24 cellular contexts compared by ENCODE assay signal in the genomic region with DNA sequence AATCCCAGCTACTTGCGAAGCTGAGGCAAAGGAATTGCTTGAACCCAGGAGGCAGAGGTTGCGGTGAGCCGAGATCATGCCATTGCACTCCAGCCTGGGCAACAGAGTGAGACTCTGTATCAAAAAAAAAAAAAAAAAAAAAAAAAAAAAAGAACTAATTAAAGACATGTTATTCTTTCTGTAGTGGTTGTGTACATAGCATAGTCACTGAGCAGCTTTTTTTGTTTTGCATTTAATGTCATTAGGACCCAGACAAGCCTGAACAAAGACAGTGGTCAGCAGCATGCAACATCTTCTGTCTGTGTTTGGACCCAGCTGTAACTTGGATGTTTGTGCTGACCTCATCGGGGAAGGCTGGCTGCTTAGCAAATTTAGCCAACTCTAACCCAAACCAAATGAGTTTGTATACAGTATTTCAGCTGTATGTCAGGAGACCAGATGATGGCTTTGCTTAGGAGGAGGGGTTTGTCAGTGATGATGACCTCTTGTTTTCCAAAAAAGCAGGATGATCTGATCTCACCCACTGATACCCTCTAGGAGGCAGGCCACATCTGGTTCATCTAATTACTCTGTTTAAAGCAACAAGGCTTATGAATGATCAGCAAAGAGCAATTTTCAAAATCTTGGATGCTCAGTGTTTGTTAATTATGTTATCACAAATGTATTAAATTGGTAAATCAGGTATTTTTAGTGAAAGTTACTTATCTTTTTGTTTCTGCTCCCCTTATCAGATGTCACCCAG. TPM values are rescaled to one million over a fixed set of nuclear protein-coding genes. Genes with fewer than 3 reads are reported as not detected.
DNase-seq lines count a peak whose midpoint lies in the region; ATAC-seq, FAIRE-seq and TF ChIP-seq lines count a peak whose summit lies in the region.
"Had no signal": no experiment of that assay in that cellular context is flagged by ENCODE, and none has a peak within 500 bp of the region (broad histone marks: within the 10 kb centered on the region; RNA-seq: fewer than 3 reads in every experiment).

No MANE protein-coding gene starts in this region.

- no peak overlapping the region for H2BK120ac ChIP-seq in mesenchymal stem cell (ENCODE audit: low read depth, low read length)

- H2BK15ac ChIP-seq in mesenchymal stem cell (ENCODE audit: low read depth, poor library complexity, severe bottlenecking): no peak overlapping the region

- FAIRE-seq in kidney (lab: Jason Lieb, UNC): no peak

- peak; percentile 80 for DNase-seq in AG10803 (ENCODE audit: low read depth)
- peak; percentile 40 for DNase-seq in H4 (ENCODE audit: low spot score)
- DNase-seq in colonic mucosa: peak; percentile 20
- DNase-seq in mesenchymal stem cell: peak; percentile 69
- no peak for DNase-seq in kidney
- DNase-seq: activated CD8-positive, alpha-beta memory T cell treated with anti-CD3 and anti-CD28 coated beads for 24 hours; activated T-cell treated with anti-CD3 and anti-CD28 coated beads, Interleukin-2, amount 50 U/mL, for 24 hours; brain microvascular endothelial cell; CD4-positive, alpha-beta T cell; DMS 273 treated with DMSO at 0.1 percent for 48 hours; effector memory CD8-positive, alpha-beta T cell; kidney glomerular epithelial cell; mammary epithelial cell; NCI-H510A treated with DMSO at 0.1 percent for 48 hours; Peyer's patch; SIG-M5; stimulated activated CD4-positive, alpha-beta T cell treated with anti-CD3 and anti-CD28 coated beads, Interleukin-15, amount 100 ng/mL, for 24 hours; T-helper 1 cell; thyroid gland had no signal

- H3K4me1 ChIP-seq in colonic mucosa (no peaks in the 10 kb centered on the region), mesenchymal stem cell (ENCODE audit: control insufficient read depth, insufficient read depth, low read depth, low read length) (no peaks in the 10 kb centered on the region), kidney (ENCODE audit: control insufficient read depth in 1 of 2, insufficient read depth in 1 of 2, low read depth in 1 of 2, low read length in 2 of 2) (no peaks in the 10 kb centered on the region)
- H3K4me1 ChIP-seq: Peyer's patch, thyroid gland had no signal

- TF ChIP-seq CTCF in AG10803 (conservative IDR thresholded peaks at IDR 0.05; ENCODE audit: low read length): no peak
- no peak for TF ChIP-seq CTCF in colonic mucosa (IDR thresholded peaks at IDR 0.05)
- no peak for TF ChIP-seq CTCF in kidney (IDR thresholded peaks at IDR 0.05; ENCODE audit: borderline replicate concordance, extremely low read depth, insufficient read depth)

- no peak overlapping the region for H3K9ac ChIP-seq in colonic mucosa (ENCODE audit: low read depth in 2 of 2, low read length in 2 of 2)
- H3K9ac ChIP-seq in mesenchymal stem cell (ENCODE audit: low read length): peak overlapping the region; percentile 58
- H3K9ac ChIP-seq in kidney (ENCODE audit: low read length in 2 of 2): no peak overlapping the region

- intact Hi-C loops in colonic mucosa (cut with DNase I): no loop called here
- intact Hi-C loops in kidney (cut with DNase I): no loop called here

- H3K79me1 ChIP-seq in mesenchymal stem cell (replicated peaks; ENCODE audit: low read length, poor library complexity, severe bottlenecking): no peaks in the 10 kb centered on the region

- 91% methylated on average over 1 of the region's 4 CpGs for WGBS in mesenchymal stem cell

- no peak overlapping the region for H3K4me2 ChIP-seq in mesenchymal stem cell (ENCODE audit: low read length, poor library complexity, severe bottlenecking)

- no peak overlapping the region for H3K18ac ChIP-seq in mesenchymal stem cell (ENCODE audit: low read depth in 1 of 2, low read length in 2 of 2)

- H3K36me3 ChIP-seq in colonic mucosa (no peaks in the 10 kb centered on the region), mesenchymal stem cell (ENCODE audit: control insufficient read depth in 1 of 2, insufficient read depth in 2 of 2, low read depth in 1 of 2, low read length in 2 of 2) (no peaks in the 10 kb centered on the region), kidney (ENCODE audit: control insufficient read depth in 1 of 2, insufficient read depth in 2 of 2, low read length in 2 of 2) (no peaks in the 10 kb centered on the region)
- H3K36me3 ChIP-seq: brain microvascular endothelial cell, esophagus muscularis mucosa, HAP-1, Peyer's patch, thyroid gland had no signal

- no peak overlapping the region for H4K8ac ChIP-seq in mesenchymal stem cell (ENCODE audit: low read length)

- no peak overlapping the region for H3K4me3 ChIP-seq in AG10803 (ENCODE audit: low read length)
- no peak overlapping the region for H3K4me3 ChIP-seq in colonic mucosa
- H3K4me3 ChIP-seq in mesenchymal stem cell (ENCODE audit: insufficient read depth in 1 of 2, low read depth in 1 of 2, low read length in 2 of 2): no peak overlapping the region
- no peak overlapping the region for H3K4me3 ChIP-seq in kidney (ENCODE audit: low read length in 2 of 2)
- H3K4me3 ChIP-seq: esophagus muscularis mucosa, HAP-1, Peyer's patch, thyroid gland had no signal

- H3K23ac ChIP-seq in mesenchymal stem cell (ENCODE audit: low read length in 2 of 2): no peak overlapping the region

- H2BK12ac ChIP-seq in mesenchymal stem cell (ENCODE audit: low read length in 2 of 2): no peak overlapping the region

- H3K14ac ChIP-seq in mesenchymal stem cell (ENCODE audit: low read length in 2 of 2): no peak overlapping the region

- H3K27ac ChIP-seq in colonic mucosa (no peak overlapping the region), mesenchymal stem cell (ENCODE audit: low read length, poor library complexity, severe bottlenecking) (no peak overlapping the region), kidney (ENCODE audit: low read depth in 2 of 2, low read length in 2 of 2) (no peak overlapping the region)
- H3K27ac ChIP-seq: brain microvascular endothelial cell, esophagus muscularis mucosa, Peyer's patch, thyroid gland had no signal

- no peak overlapping the region for H2AK5ac ChIP-seq in mesenchymal stem cell (ENCODE audit: low read length, severe bottlenecking)

- no peak overlapping the region for H3K4ac ChIP-seq in mesenchymal stem cell (ENCODE audit: low read depth in 1 of 2, low read length in 2 of 2)

- H3K27me3 ChIP-seq in colonic mucosa: no peaks in the 10 kb centered on the region
- H3K27me3 ChIP-seq in mesenchymal stem cell (ENCODE audit: control insufficient read depth in 1 of 2, insufficient read depth in 1 of 2, low read length in 2 of 2): no peaks in the 10 kb centered on the region
- H3K27me3 ChIP-seq: brain microvascular endothelial cell, esophagus muscularis mucosa, Peyer's patch, thyroid gland had no signal

- H3K9me3 ChIP-seq in colonic mucosa (no peaks in the 10 kb centered on the region), mesenchymal stem cell (ENCODE audit: control insufficient read depth, low read length) (no peaks in the 10 kb centered on the region), kidney (ENCODE audit: control insufficient read depth in 1 of 2, low read length in 2 of 2) (no peaks in the 10 kb centered on the region)
- H3K9me3 ChIP-seq: esophagus muscularis mucosa, HAP-1, Peyer's patch, thyroid gland had no signal

- H2BK5ac ChIP-seq in mesenchymal stem cell (ENCODE audit: low read depth, low read length, poor library complexity, severe bottlenecking): no peak overlapping the region

- H4K91ac ChIP-seq in mesenchymal stem cell (ENCODE audit: low read length): no peak overlapping the region

- ATAC-seq in HG03354 (IDR thresholded peaks at IDR 0.05; ENCODE audit: poor library complexity, severe bottlenecking, unreplicated experiment): no peak
- ATAC-seq in GM21367 (IDR thresholded peaks at IDR 0.05; ENCODE audit: unreplicated experiment): no peak
- no peak for ATAC-seq in GM18870 (IDR thresholded peaks at IDR 0.05; ENCODE audit: unreplicated experiment)
- ATAC-seq: effector memory CD8-positive, alpha-beta T cell had no signal

- no peak overlapping the region for H2AFZ ChIP-seq in mesenchymal stem cell (ENCODE audit: low read depth, low read length)

RNA-seq across cellular contexts. Expression of a gene that starts 39.5 kb away (rescaled TPM):
- 0.91 and 1.7 TPM in 2 replicates for total RNA-seq in H4 (2014; rRNA removed; shearing (Covaris generic))
- total RNA-seq in colonic mucosa (1 to 10 TPM in 1 of 2 donors, under 1 TPM in 1; 0.84 to 1.3 TPM), kidney (7.8 TPM)
- polyA plus RNA-seq in mesenchymal stem cell (2013, experiment 1 of 2): 1.5 TPM
- polyA plus RNA-seq in mesenchymal stem cell (2013, experiment 2 of 2): 1.8 TPM
- polyA plus RNA-seq in kidney (ENCODE audit: insufficient read depth, low read depth, low replicate concordance): 0.82 TPM
- total RNA-seq: CD4-positive, alpha-beta T cell had no signal
- polyA plus RNA-seq: mammary epithelial cell had no signal
